ENCODE assay signal across 22 cellular contexts in genomic region chr16:22325598-22326368, GRCh38. TPM values are rescaled to one million over a fixed set of nuclear protein-coding genes. Genes with fewer than 3 reads are reported as not detected.
A peak's percentile ranks its signal among the peaks of the same experiment; 100 is the strongest.
DNase-seq lines count a peak whose midpoint lies in the region; ATAC-seq, FAIRE-seq and TF ChIP-seq lines count a peak whose summit lies in the region.
"Had no signal": no experiment of that assay in that cellular context is flagged by ENCODE, and none has a peak within 500 bp of the region (broad histone marks: within the 10 kb centered on the region; RNA-seq: fewer than 3 reads in every experiment).

No MANE protein-coding gene starts in this region.

- intact Hi-C loops in HepG2 (cut with micrococcal nuclease; ENCODE audit: unreplicated experiment) (no loop called here), right lobe of liver (cut with DNase I) (no loop called here), K562 (cut with micrococcal nuclease) (loop anchor here (10.0 kb wide), 1 partner anchor 1141 kb away; no protein-coding TSS in a partner anchor)

- H3K9ac ChIP-seq in HepG2 (ENCODE audit: insufficient read depth, low read depth, low read length), result no peak overlapping the region
- H3K9ac ChIP-seq in K562 (ENCODE audit: insufficient read depth in 1 of 2, low read depth in 2 of 2, low read length in 2 of 2), result no peak overlapping the region
- H3K9ac ChIP-seq in neuronal stem cell (ENCODE audit: low read depth, low read length, poor library complexity), result peak overlapping the region; percentile 21
- H3K9ac ChIP-seq: GM23248 had no signal

- H3K4me1 ChIP-seq in HepG2 (ENCODE audit: insufficient read depth, low read length) (no peaks in the 10 kb centered on the region), right lobe of liver (no peaks in the 10 kb centered on the region), K562 (replicated peaks in 1 of 2; ENCODE audit: control insufficient read depth in 2 of 2, insufficient read depth in 2 of 2, low read length in 2 of 2) (peaks cover 0 to 4% of the 10 kb centered on the region in 2 experiments; a peak in 2 of 5 replicates), neuronal stem cell (ENCODE audit: control insufficient read depth in 2 of 2, insufficient read depth in 1 of 2, low read depth in 1 of 2, low read length in 2 of 2) (no peaks in the 10 kb centered on the region)

- H3K36me3 ChIP-seq in HepG2 (replicated peaks in 1 of 2; ENCODE audit: control insufficient read depth in 1 of 2, insufficient read depth in 2 of 2, low read length in 2 of 2) (peaks cover 76 to 99% of the 10 kb centered on the region in 2 experiments), right lobe of liver (peaks cover 0 to 37% (median 18%) of the 10 kb centered on the region in 4 donors), K562 (ENCODE audit: control insufficient read depth, insufficient read depth, low read length) (peaks cover 100% of the 10 kb centered on the region), neuronal stem cell (replicated peaks in 1 of 2; ENCODE audit: control insufficient read depth in 2 of 2, insufficient read depth in 2 of 2, low read length in 2 of 2) (peaks cover 64 to 91% of the 10 kb centered on the region in 2 donors)

- H3K4me2 ChIP-seq in HepG2 (ENCODE audit: low read depth, low read length) (no peak overlapping the region), K562 (ENCODE audit: insufficient read depth, low read length) (no peak overlapping the region), neuronal stem cell (ENCODE audit: insufficient read depth, low read length, poor library complexity, severe bottlenecking) (no peak overlapping the region)

- CTCF ChIA-PET in HepG2 (lab: Yijun Ruan, JAX; ENCODE audit: low intra/inter-chr PET ratio, low total read pairs) (no interaction called here), K562 (lab: Yijun Ruan, JAX; ENCODE audit: low intra/inter-chr PET ratio) (no interaction called here)

- FAIRE-seq in HepG2 (lab: Jason Lieb, UNC) (no peak), K562 (lab: Jason Lieb, UNC) (no peak)
- FAIRE-seq: D721Med, RCC 7860 had no signal

- ATAC-seq in HepG2, result no peak
- ATAC-seq in right lobe of liver, result no peak
- no peak for ATAC-seq in K562
- ATAC-seq in HG02623 (IDR thresholded peaks at IDR 0.05; ENCODE audit: unreplicated experiment), result no peak
- ATAC-seq in GM21423 (IDR thresholded peaks at IDR 0.05; ENCODE audit: unreplicated experiment), result no peak

- no peak overlapping the region for H2AK5ac ChIP-seq in neuronal stem cell (ENCODE audit: low read depth, low read length)

- peak overlapping the region; percentile 65 for H4K8ac ChIP-seq in neuronal stem cell (ENCODE audit: low read depth, low read length)

- POLR2A ChIA-PET in HepG2 (lab: Yijun Ruan, JAX) (interaction anchor here (1.4 kb wide), 1 partner anchor 28 kb away, joined by 3 read pairs; no protein-coding TSS in a partner anchor), K562 (lab: Yijun Ruan, JAX) (interaction anchor here (0.6 to 1.8 kb wide), 2 partner anchors 8 to 1297 kb away, joined by 4 to 5 read pairs; no protein-coding TSS in a partner anchor)

- H4K91ac ChIP-seq in neuronal stem cell (ENCODE audit: low read depth, low read length, poor library complexity), result no peak overlapping the region

- H3K27ac ChIP-seq in HepG2 (ENCODE audit: extremely low read length, insufficient read depth, low read length) (no peak overlapping the region), right lobe of liver (no peak overlapping the region), K562 (ENCODE audit: extremely low read depth, low read depth, low read length) (no peak overlapping the region), neuronal stem cell (replicated peaks; ENCODE audit: low read length) (no peak overlapping the region)
- H3K27ac ChIP-seq: C4-2B, GM23248, SK-N-MC had no signal

- TF ChIP-seq EP300 in HepG2 (IDR thresholded peaks at IDR 0.05; ENCODE audit: low read depth in 2 of 2, low read length in 2 of 2), result no peak
- TF ChIP-seq EP300 in HepG2 (CRISPR knock-in tag; IDR thresholded peaks at IDR 0.05; ENCODE audit: borderline replicate concordance), result no peak
- TF ChIP-seq EP300 in K562 (IDR thresholded peaks at IDR 0.05; ENCODE audit: low read length), result no peak

- H2BK5ac ChIP-seq in neuronal stem cell (ENCODE audit: low read length), result peak overlapping the region; percentile 53

- TF ChIP-seq POLR2A in HepG2 (IDR thresholded peaks at IDR 0.05; ENCODE audit: insufficient read depth in 1 of 2, low read depth in 2 of 2, low read length in 2 of 2) (no peak; a peak in 1 of 4 replicates), right lobe of liver (IDR thresholded peaks at IDR 0.05) (no peak), K562 (conservative IDR thresholded peaks at IDR 0.05) (no peak)

- 99% methylated on average over 38 of the region's 46 CpGs for WGBS in HepG2 (ENCODE audit: low lambda C conversion rate)
- whole genome bisulfite sequencing in right lobe of liver (ENCODE audit: insufficient coverage, low coverage, low lambda C conversion rate, missing lambda C conversion rate), result 96% methylated on average over 9 of the region's 46 CpGs
- 97% methylated on average over 28 of the region's 46 CpGs for WGBS in K562 (ENCODE audit: insufficient coverage, low coverage, missing lambda C conversion rate)
- no CpG with 5 or more reads among the region's 46 CpGs for WGBS in neuronal stem cell (ENCODE audit: extremely low coverage in 2 of 2, insufficient read length in 2 of 2, insufficient replicate concordance in 1 of 2), 2 donors

- in situ Hi-C loops in HepG2 (cut with HindIII; ENCODE audit: extremely low pct_ligation_motif_present, low pct_unique_long_range_greater_than_20kb) (loop anchor here (25.0 kb wide), 2 partner anchors 763 to 1163 kb away; partner anchors contain the start of genes DNAH3 and LDAF1), K562 (cut with MboI) (no loop called here)

- peak overlapping the region; percentile 38 for H3K14ac ChIP-seq in neuronal stem cell (ENCODE audit: low read length)

- TF ChIP-seq RAD21 in HepG2 (CRISPR knock-in tag; IDR thresholded peaks at IDR 0.05) (no peak), K562 (CRISPR knock-in tag; conservative IDR thresholded peaks at IDR 0.05 in 1 of 2, IDR thresholded peaks at IDR 0.05 in 1 of 2) (no peak)

- peaks cover 15% of the 10 kb centered on the region for H3K79me1 ChIP-seq in neuronal stem cell (ENCODE audit: low read depth, low read length)

- peak overlapping the region; percentile 65 for H3K23ac ChIP-seq in neuronal stem cell (ENCODE audit: low read depth, low read length, poor library complexity)

- H2AFZ ChIP-seq in HepG2 (ENCODE audit: low read length) (no peak overlapping the region), K562 (ENCODE audit: low read depth, low read length) (no peak overlapping the region), neuronal stem cell (ENCODE audit: low read length) (no peak overlapping the region)
- H2AFZ ChIP-seq: GM23248 had no signal

- DNase-seq in HepG2 (ENCODE audit: low spot score) (no peak), right lobe of liver (no peak), K562 (ENCODE audit: extremely low read depth in 1 of 4, low spot score in 3 of 4) (no peak), neuronal stem cell (ENCODE audit: low spot score) (no peak), kidney tubule cell (ENCODE audit: low spot score) (no peak)
- DNase-seq: ACHN; AML-193; DMS79 treated with DMSO at 0.1 percent for 48 hours; GM23248; HCEC 1CT; MM.1S; NCI-H1105; NCI-H510A; NCI-H748 treated with DMSO at 0.1 percent for 48 hours; NK-92 treated with Interleukin-12 subunit alpha and Interleukin-12 subunit beta, amount 100 ng/mL, for 24 hours; SHP77 had no signal

- H3K18ac ChIP-seq in neuronal stem cell (ENCODE audit: low read length), result no peak overlapping the region

- H3K4ac ChIP-seq in neuronal stem cell (ENCODE audit: low read length), result peak overlapping the region; percentile 37

- no peak overlapping the region for H3K4me3 ChIP-seq in HepG2 (replicated peaks in 1 of 3; ENCODE audit: insufficient read depth in 1 of 3, low read depth in 2 of 3, low read length in 3 of 3)
- no peak overlapping the region for H3K4me3 ChIP-seq in right lobe of liver
- H3K4me3 ChIP-seq in K562, result no peak overlapping the region
- no peak overlapping the region for H3K4me3 ChIP-seq in neuronal stem cell (ENCODE audit: low read length in 2 of 2)
- H3K4me3 ChIP-seq: GM23248, SK-N-MC had no signal

- no peak overlapping the region for H2BK15ac ChIP-seq in neuronal stem cell (ENCODE audit: low read length)

- TF ChIP-seq CTCF in HepG2 (CRISPR knock-in tag; IDR thresholded peaks at IDR 0.05) (no peak), right lobe of liver (IDR thresholded peaks at IDR 0.05) (no peak), K562 (IDR thresholded peaks at IDR 0.05 in 2 of 3, conservative IDR thresholded peaks at IDR 0.05 in 1 of 3; ENCODE audit: insufficient read depth in 2 of 3, low read depth in 1 of 3, low read length in 3 of 3) (no peak)

- H4K20me1 ChIP-seq in HepG2 (ENCODE audit: insufficient read depth, low read length) (peaks cover 27% of the 10 kb centered on the region; the same call in 1 of the 2 replicates), K562 (replicated peaks; ENCODE audit: control insufficient read depth, insufficient read depth, low read length) (peaks cover 22% of the 10 kb centered on the region)

- H3K79me2 ChIP-seq in HepG2 (ENCODE audit: insufficient read depth, low read length) (peaks cover 14% of the 10 kb centered on the region), K562 (ENCODE audit: control insufficient read depth, insufficient read depth, low read length) (peaks cover 18% of the 10 kb centered on the region)

- no peaks in the 10 kb centered on the region for H3K9me1 ChIP-seq in K562 (ENCODE audit: control insufficient read depth, insufficient read depth, low read length)

- no peaks in the 10 kb centered on the region for H3K9me3 ChIP-seq in HepG2 (ENCODE audit: low read length)
- H3K9me3 ChIP-seq in right lobe of liver, result no peaks in the 10 kb centered on the region
- H3K9me3 ChIP-seq in K562 (replicated peaks; ENCODE audit: control insufficient read depth, insufficient read depth, low read depth, low read length), result no peaks in the 10 kb centered on the region
- H3K9me3 ChIP-seq in neuronal stem cell (replicated peaks in 1 of 2; ENCODE audit: control insufficient read depth in 2 of 2, insufficient read depth in 1 of 2, low read depth in 1 of 2, low read length in 2 of 2), result peaks cover 0 to 2% of the 10 kb centered on the region in 2 donors

- BruUV-seq in HepG2 (replicated peaks; lab: Mats Ljungman, UMichigan) (no TSS peak), K562 (replicated peaks; lab: Mats Ljungman, UMichigan) (no TSS peak)

- no peak overlapping the region for H2BK12ac ChIP-seq in neuronal stem cell (ENCODE audit: low read length)

- no peaks in the 10 kb centered on the region for H3K27me3 ChIP-seq in HepG2 (ENCODE audit: control insufficient read depth in 1 of 2, insufficient read depth in 2 of 2, low read length in 2 of 2)
- H3K27me3 ChIP-seq in right lobe of liver, result no peaks in the 10 kb centered on the region
- H3K27me3 ChIP-seq in K562 (ENCODE audit: control insufficient read depth in 2 of 2, insufficient read depth in 2 of 2, low read length in 2 of 2), result no peaks in the 10 kb centered on the region
- no peaks in the 10 kb centered on the region for H3K27me3 ChIP-seq in neuronal stem cell (ENCODE audit: control insufficient read depth in 3 of 3, insufficient read depth in 3 of 3, low read depth in 1 of 3, low read length in 3 of 3)

- no peak overlapping the region for H2BK120ac ChIP-seq in neuronal stem cell (ENCODE audit: low read depth, low read length)

RNA-seq across cellular contexts. Expression of gene POLR3E, which starts 28.6 kb away (rescaled TPM):
- total RNA-seq in HepG2 (2016; rRNA removed; fragmentation: Illumina TruSeq; extraction: Trizol) (94.8 and 135 TPM in 2 replicates), right lobe of liver (10 to 100 TPM; 15.8 to 35.7 (median 26.9) TPM), K562 (2014; rRNA removed) (78.2 and 82.6 TPM in 2 replicates), K562 (2014; rRNA removed; fragmentation: Illumina TruSeq; extraction: Trizol) (67.6 and 81.1 TPM in 2 replicates), K562 (2015; rRNA removed; fragmentation: Illumina TruSeq; extraction: Trizol) (73.9 and 83.8 TPM in 2 replicates), K562 (2021) (101 and 113 TPM in 2 replicates)
- total RNA-seq in HepG2 (2016; cell fraction: cytosol; rRNA removed; fragmentation: Illumina TruSeq; extraction: Trizol; ENCODE audit: low read depth), result 40.5 and 40.7 TPM in 2 replicates
- total RNA-seq in HepG2 (2016; cell fraction: insoluble cytoplasmic fraction; rRNA removed; fragmentation: Illumina TruSeq; extraction: Trizol), result 93.2 and 125 TPM in 2 replicates
- 103 and 106 TPM in 2 replicates for total RNA-seq in HepG2 (2016; cell fraction: membrane; rRNA removed; fragmentation: Illumina TruSeq; extraction: Trizol)
- 115 and 134 TPM in 2 replicates for total RNA-seq in HepG2 (2016; cell fraction: nucleus; rRNA removed; fragmentation: Illumina TruSeq; extraction: Trizol)
- polyA plus RNA-seq in HepG2 (2011; rRNA removed) (262 and 280 TPM in 2 replicates), K562 (2011; rRNA removed) (151 and 192 TPM in 2 replicates), K562 (2014; fragmentation: Illumina TruSeq; extraction: Trizol) (128 and 149 TPM in 2 replicates), K562 (2014; fragmentation: Nextera tagmentation; extraction: Ambion mirVana) (10 to 100 TPM; 17.7 to 25.3 TPM), K562 (2014; rRNA removed) (77.3 and 95.9 TPM in 2 replicates)
- 132 and 169 TPM in 2 replicates for polyA plus RNA-seq in HepG2 (2011; cell fraction: cytosol; rRNA removed)
- polyA plus RNA-seq in HepG2 (2011; cell fraction: nucleus; rRNA removed), result 753 and 830 TPM in 2 replicates
- 105 and 114 TPM in 2 replicates for polyA plus RNA-seq in HepG2 (2012)
- 31.3 and 37.9 TPM in 2 replicates for polyA plus RNA-seq in HepG2 (2016; cell fraction: cytosol; fragmentation: Illumina TruSeq; extraction: Trizol; ENCODE audit: low read depth)
- 94.5 and 105 TPM in 2 replicates for polyA plus RNA-seq in HepG2 (2016; cell fraction: insoluble cytoplasmic fraction; fragmentation: Illumina TruSeq; extraction: Trizol; ENCODE audit: low read depth)
- 62.4 and 65.8 TPM in 2 replicates for polyA plus RNA-seq in HepG2 (2016; cell fraction: membrane; fragmentation: Illumina TruSeq; extraction: Trizol; ENCODE audit: low read depth)
- 279 and 292 TPM in 2 replicates for polyA plus RNA-seq in HepG2 (2016; cell fraction: nucleus; fragmentation: Illumina TruSeq; extraction: Trizol; ENCODE audit: insufficient read depth, low read depth)
- polyA minus RNA-seq in HepG2 (2011; rRNA and poly(A)+ RNA removed; ENCODE audit: low replicate concordance), result 472 and 743 TPM in 2 replicates
- 96.6 and 110 TPM in 2 replicates for polyA minus RNA-seq in HepG2 (2011; cell fraction: cytosol; rRNA and poly(A)+ RNA removed)
- polyA minus RNA-seq in HepG2 (2011; cell fraction: nucleus; rRNA and poly(A)+ RNA removed), result 279 and 332 TPM in 2 replicates
- 337 and 699 TPM in 2 replicates for total RNA-seq in K562 (2011; cell fraction: chromatin; rRNA removed; ENCODE audit: low replicate concordance)
- 179 and 196 TPM in 2 replicates for total RNA-seq in K562 (2011; cell fraction: nucleolus; rRNA removed)
- 243 and 244 TPM in 2 replicates for total RNA-seq in K562 (2011; cell fraction: nucleoplasm; rRNA removed)
- 128 and 145 TPM in 2 replicates for polyA plus RNA-seq in K562 (2011; cell fraction: cytosol; rRNA removed)
- polyA plus RNA-seq in K562 (2011; cell fraction: nucleus; rRNA removed), result 458 and 560 TPM in 2 replicates
- polyA plus RNA-seq in K562 (2012), result 62.8 and 102 TPM in 2 replicates
- polyA minus RNA-seq in K562 (2011; rRNA and poly(A)+ RNA removed), result 241 and 345 TPM in 2 replicates
- polyA minus RNA-seq in K562 (2011; cell fraction: cytosol; rRNA and poly(A)+ RNA removed), result 104 and 113 TPM in 2 replicates
- 100 and 315 TPM in 2 replicates for polyA minus RNA-seq in K562 (2011; cell fraction: nucleus; rRNA and poly(A)+ RNA removed)
- 36.5 TPM for polyA plus RNA-seq in neuronal stem cell (2013, experiment 1 of 2)
- polyA plus RNA-seq in neuronal stem cell (2013, experiment 2 of 2), result 36.0 TPM

RNA-seq across cellular contexts. Expression of gene CDR2, which starts 48.6 kb away (rescaled TPM):
- 59.0 and 76.7 TPM in 2 replicates for total RNA-seq in HepG2 (2016; rRNA removed; fragmentation: Illumina TruSeq; extraction: Trizol)
- 20.7 and 23.8 TPM in 2 replicates for total RNA-seq in HepG2 (2016; cell fraction: cytosol; rRNA removed; fragmentation: Illumina TruSeq; extraction: Trizol; ENCODE audit: low read depth)
- total RNA-seq in HepG2 (2016; cell fraction: insoluble cytoplasmic fraction; rRNA removed; fragmentation: Illumina TruSeq; extraction: Trizol), result 60.0 and 73.9 TPM in 2 replicates
- total RNA-seq in HepG2 (2016; cell fraction: membrane; rRNA removed; fragmentation: Illumina TruSeq; extraction: Trizol), result 44.0 and 46.8 TPM in 2 replicates
- total RNA-seq in HepG2 (2016; cell fraction: nucleus; rRNA removed; fragmentation: Illumina TruSeq; extraction: Trizol), result 34.8 and 41.9 TPM in 2 replicates
- 67.5 and 78.9 TPM in 2 replicates for polyA plus RNA-seq in HepG2 (2011; rRNA removed)
- polyA plus RNA-seq in HepG2 (2011; cell fraction: cytosol; rRNA removed), result 60.0 and 71.4 TPM in 2 replicates
- 32.2 and 35.4 TPM in 2 replicates for polyA plus RNA-seq in HepG2 (2011; cell fraction: nucleus; rRNA removed)
- polyA plus RNA-seq in HepG2 (2012), result 42.9 and 53.6 TPM in 2 replicates
- polyA plus RNA-seq in HepG2 (2016; cell fraction: cytosol; fragmentation: Illumina TruSeq; extraction: Trizol; ENCODE audit: low read depth), result 9.2 and 11.4 TPM in 2 replicates
- polyA plus RNA-seq in HepG2 (2016; cell fraction: insoluble cytoplasmic fraction; fragmentation: Illumina TruSeq; extraction: Trizol; ENCODE audit: low read depth), result 89.8 and 91.4 TPM in 2 replicates
- 27.9 and 34.0 TPM in 2 replicates for polyA plus RNA-seq in HepG2 (2016; cell fraction: membrane; fragmentation: Illumina TruSeq; extraction: Trizol; ENCODE audit: low read depth)
- polyA plus RNA-seq in HepG2 (2016; cell fraction: nucleus; fragmentation: Illumina TruSeq; extraction: Trizol; ENCODE audit: insufficient read depth, low read depth), result 73.8 and 74.1 TPM in 2 replicates
- 12.4 and 45.2 TPM in 2 replicates for polyA minus RNA-seq in HepG2 (2011; rRNA and poly(A)+ RNA removed; ENCODE audit: low replicate concordance)
- polyA minus RNA-seq in HepG2 (2011; cell fraction: cytosol; rRNA and poly(A)+ RNA removed), result 55.0 and 56.7 TPM in 2 replicates
- polyA minus RNA-seq in HepG2 (2011; cell fraction: nucleus; rRNA and poly(A)+ RNA removed), result 52.0 and 54.7 TPM in 2 replicates
- total RNA-seq in right lobe of liver, result 10 to 100 TPM in 5 of 6 experiments, 1 to 10 TPM in 1; 8.2 to 16.8 (median 14.2) TPM
- total RNA-seq in K562 (2011; cell fraction: chromatin; rRNA removed; ENCODE audit: low replicate concordance), result 15.8 and 27.5 TPM in 2 replicates
- 14.7 and 18.3 TPM in 2 replicates for total RNA-seq in K562 (2011; cell fraction: nucleolus; rRNA removed)
- total RNA-seq in K562 (2011; cell fraction: nucleoplasm; rRNA removed), result 14.1 and 15.6 TPM in 2 replicates
- 18.9 and 20.5 TPM in 2 replicates for total RNA-seq in K562 (2014; rRNA removed)
- 19.9 and 20.1 TPM in 2 replicates for total RNA-seq in K562 (2014; rRNA removed; fragmentation: Illumina TruSeq; extraction: Trizol)
- 18.6 and 21.9 TPM in 2 replicates for total RNA-seq in K562 (2015; rRNA removed; fragmentation: Illumina TruSeq; extraction: Trizol)
- 22.1 and 23.1 TPM in 2 replicates for total RNA-seq in K562 (2021)
- polyA plus RNA-seq in K562 (2011; rRNA removed), result 25.6 and 30.3 TPM in 2 replicates
- 12.0 and 18.5 TPM in 2 replicates for polyA plus RNA-seq in K562 (2011; cell fraction: cytosol; rRNA removed)
- 8.0 and 10.4 TPM in 2 replicates for polyA plus RNA-seq in K562 (2011; cell fraction: nucleus; rRNA removed)
- 14.9 and 15.5 TPM in 2 replicates for polyA plus RNA-seq in K562 (2012)
- polyA plus RNA-seq in K562 (2014; fragmentation: Illumina TruSeq; extraction: Trizol), result 26.3 and 27.9 TPM in 2 replicates
- polyA plus RNA-seq in K562 (2014; fragmentation: Nextera tagmentation; extraction: Ambion mirVana), result 1 to 10 TPM; 4.6 to 5.3 TPM
- polyA plus RNA-seq in K562 (2014; rRNA removed), result 21.7 and 23.0 TPM in 2 replicates
- polyA minus RNA-seq in K562 (2011; rRNA and poly(A)+ RNA removed), result 37.9 and 40.4 TPM in 2 replicates
- 17.8 and 20.6 TPM in 2 replicates for polyA minus RNA-seq in K562 (2011; cell fraction: cytosol; rRNA and poly(A)+ RNA removed)
- polyA minus RNA-seq in K562 (2011; cell fraction: nucleus; rRNA and poly(A)+ RNA removed), result 9.7 and 11.4 TPM in 2 replicates
- 17.4 TPM for polyA plus RNA-seq in neuronal stem cell (2013, experiment 1 of 2)
- polyA plus RNA-seq in neuronal stem cell (2013, experiment 2 of 2), result 17.2 TPM

Comparison
In these comparisons a context has a peak if more than half of its experiments do, and no peak if none do; other contexts are left out.
1. Of the 241 proteins assayed by ChIP-seq in both HepG2 and K562: peak only in HepG2: RBM39; only in K562: none; in both: POLR2G, RBFOX2 and RBM22; in neither: 237.